ENCODE assay signal across 24 cellular contexts in the genomic region with DNA sequence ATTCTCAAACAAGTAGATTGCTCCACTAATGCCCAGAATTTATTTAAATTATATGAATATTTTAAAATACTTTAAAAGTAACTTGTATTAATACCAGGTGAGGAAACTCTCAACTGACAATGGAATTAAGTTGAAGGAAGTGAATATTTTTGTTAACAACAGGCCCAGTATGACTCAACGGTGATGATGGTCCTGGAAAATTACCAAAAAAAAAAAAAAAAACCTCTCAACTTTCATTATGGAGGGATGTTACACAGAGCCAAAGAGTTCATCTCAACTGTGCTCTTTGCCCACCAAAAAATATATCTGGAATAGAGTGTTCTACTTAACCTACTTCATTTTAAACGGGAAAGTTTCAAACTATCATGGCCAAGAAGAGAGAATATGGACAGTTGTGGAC. TPM values are rescaled to one million over a fixed set of nuclear protein-coding genes. Genes with fewer than 3 reads are reported as not detected.
A peak's percentile ranks its signal among the peaks of the same experiment; 100 is the strongest.
DNase-seq lines count a peak whose midpoint lies in the region; ATAC-seq and TF ChIP-seq lines count a peak whose summit lies in the region.
"Had no signal": no experiment of that assay in that cellular context is flagged by ENCODE, and none has a peak within 500 bp of the region (broad histone marks: within the 10 kb centered on the region; RNA-seq: fewer than 3 reads in every experiment).

No MANE protein-coding gene starts in this region.

- ATAC-seq in upper lobe of left lung (ENCODE audit: low FRiP score in 2 of 2) (no peak), HG03039 (IDR thresholded peaks at IDR 0.05; ENCODE audit: unreplicated experiment) (no peak)
- ATAC-seq: CD8-positive, alpha-beta T cell; heart left ventricle; psoas muscle; stimulated activated naive CD8-positive, alpha-beta T cell treated with anti-CD3 and anti-CD28 coated beads, Interleukin-15, Interleukin-2, amounts not matched to agents 100 U/mL and 50 U/mL, for 24 hours had no signal

- no peaks in the 10 kb centered on the region for H4K20me1 ChIP-seq in GM23248 (ENCODE audit: insufficient read depth)

- H3K4me1 Mint-ChIP-seq in glutamatergic neuron (ENCODE audit: low read depth, unreplicated experiment): no peaks in the 10 kb centered on the region
- H3K4me1 Mint-ChIP-seq: IgD-negative memory B cell had no signal

- no peaks in the 10 kb centered on the region for H3K79me2 ChIP-seq in GM23248 (ENCODE audit: insufficient read depth)

- no peak overlapping the region for H2BK5ac ChIP-seq in mesenchymal stem cell (ENCODE audit: low read depth, low read length, poor library complexity, severe bottlenecking)

- H3K79me1 ChIP-seq in mesenchymal stem cell (replicated peaks; ENCODE audit: low read length, poor library complexity, severe bottlenecking): no peaks in the 10 kb centered on the region

- no peaks in the 10 kb centered on the region for H3K27me3 ChIP-seq in GM23248 (replicated peaks; ENCODE audit: insufficient read depth)
- no peaks in the 10 kb centered on the region for H3K27me3 ChIP-seq in mesenchymal stem cell (ENCODE audit: control insufficient read depth in 1 of 2, insufficient read depth in 1 of 2, low read length in 2 of 2)
- H3K27me3 ChIP-seq in upper lobe of left lung: no peaks in the 10 kb centered on the region
- H3K27me3 ChIP-seq: heart left ventricle, thyroid gland had no signal

- TF ChIP-seq POLR2A in upper lobe of left lung (IDR thresholded peaks at IDR 0.05): no peak

- H3K36me3 ChIP-seq in GM23248 (ENCODE audit: low read depth) (no peaks in the 10 kb centered on the region), mesenchymal stem cell (ENCODE audit: control insufficient read depth in 1 of 2, insufficient read depth in 2 of 2, low read depth in 1 of 2, low read length in 2 of 2) (no peaks in the 10 kb centered on the region), upper lobe of left lung (no peaks in the 10 kb centered on the region)
- H3K36me3 ChIP-seq: WERI-Rb-1 had no signal

- no peak overlapping the region for H2BK15ac ChIP-seq in mesenchymal stem cell (ENCODE audit: low read depth, poor library complexity, severe bottlenecking)

- H3K4me3 Mint-ChIP-seq in glutamatergic neuron (ENCODE audit: unreplicated experiment): no peak overlapping the region
- H3K4me3 Mint-ChIP-seq: CD8-positive, alpha-beta T cell; IgD-negative memory B cell had no signal

- no peaks in the 10 kb centered on the region; the same call in 1 of the 2 replicates for H3K9me2 ChIP-seq in GM23248 (ENCODE audit: insufficient read depth)

- H3K18ac ChIP-seq in mesenchymal stem cell (ENCODE audit: low read depth in 1 of 2, low read length in 2 of 2): no peak overlapping the region

- H3K9me3 Mint-ChIP-seq in glutamatergic neuron (ENCODE audit: unreplicated experiment): peaks cover 2% of the 10 kb centered on the region
- H3K9me3 Mint-ChIP-seq: CD8-positive, alpha-beta T cell had no signal

- H3F3A ChIP-seq in GM23248 (ENCODE audit: insufficient read depth): no peaks in the 10 kb centered on the region

- no peak overlapping the region for H3K4me3 ChIP-seq in GM23248
- H3K4me3 ChIP-seq in epithelial cell of esophagus (ENCODE audit: low read length): no peak overlapping the region
- no peak overlapping the region for H3K4me3 ChIP-seq in mesenchymal stem cell (ENCODE audit: insufficient read depth in 1 of 2, low read depth in 1 of 2, low read length in 2 of 2)
- no peak overlapping the region for H3K4me3 ChIP-seq in upper lobe of left lung
- H3K4me3 ChIP-seq: heart left ventricle, psoas muscle, skin epidermis, thyroid gland had no signal

- no peak overlapping the region for H3K4ac ChIP-seq in mesenchymal stem cell (ENCODE audit: low read depth in 1 of 2, low read length in 2 of 2)

- H4K91ac ChIP-seq in mesenchymal stem cell (ENCODE audit: low read length): no peak overlapping the region

- no peak overlapping the region for H3K14ac ChIP-seq in mesenchymal stem cell (ENCODE audit: low read length in 2 of 2)

- no peak overlapping the region for H2AK5ac ChIP-seq in mesenchymal stem cell (ENCODE audit: low read length, severe bottlenecking)

- 58 to 61% methylated on average over 2 of the region's 2 CpGs for WGBS in GM23248 (ENCODE audit: low coverage in 1 of 2, low lambda C conversion rate in 2 of 2, missing lambda C conversion rate in 2 of 2), 2 experiments
- WGBS in mesenchymal stem cell: 90% methylated on average over 1 of the region's 2 CpGs
- WGBS in upper lobe of left lung, 2 donors: 66 to 71% methylated on average over 2 of the region's 2 CpGs

- H3K23ac ChIP-seq in mesenchymal stem cell (ENCODE audit: low read length in 2 of 2): no peak overlapping the region

- no peak overlapping the region for H4K8ac ChIP-seq in mesenchymal stem cell (ENCODE audit: low read length)

- H3K27ac ChIP-seq in GM23248 (no peak overlapping the region), mesenchymal stem cell (ENCODE audit: low read length, poor library complexity, severe bottlenecking) (no peak overlapping the region), upper lobe of left lung (no peak overlapping the region)
- H3K27ac ChIP-seq: heart left ventricle, psoas muscle, skin epidermis, thyroid gland, WERI-Rb-1 had no signal

- DNase-seq in GM23248 (peak; percentile 44), RPMI7951 (ENCODE audit: low read depth) (peak; percentile 49), epithelial cell of esophagus (ENCODE audit: low read depth) (peak; percentile 42), mesenchymal stem cell (peak; percentile 44), glutamatergic neuron (no peak), upper lobe of left lung (no peak), DMS153 (lab: John Stamatoyannopoulos, UW) (no peak)
- DNase-seq: activated CD4-positive, alpha-beta T cell treated with anti-CD3 and anti-CD28 coated beads, Interleukin-2, amount 50 U/mL, for 4 hours; activated gamma-delta T cell treated with Interleukin-2 at 50 U/mL for 16 hours; CD8-positive, alpha-beta T cell; dermis blood vessel endothelial cell; DND-41; heart left ventricle; NCI-H1694; NCI-H82; psoas muscle; stimulated activated CD4-positive, alpha-beta T cell treated with anti-CD3 and anti-CD28 coated beads, Interleukin-4, amount 100 ng/mL, for 1 hour; stimulated activated naive CD8-positive, alpha-beta T cell treated with anti-CD3 and anti-CD28 coated beads, Interleukin-15, Interleukin-2, amounts not matched to agents 100 U/mL and 50 U/mL, for 24 hours; thyroid gland; WERI-Rb-1 had no signal

- H3K9ac ChIP-seq in GM23248 (no peak overlapping the region), mesenchymal stem cell (ENCODE audit: low read length) (no peak overlapping the region)

- H3K4me2 ChIP-seq in GM23248 (ENCODE audit: unreplicated experiment) (no peak overlapping the region), mesenchymal stem cell (ENCODE audit: low read length, poor library complexity, severe bottlenecking) (no peak overlapping the region)

- in situ Hi-C loops in GM23248 (cut with MboI): no loop called here

- no peaks in the 10 kb centered on the region for H3K36me3 Mint-ChIP-seq in glutamatergic neuron (ENCODE audit: unreplicated experiment)
- H3K36me3 Mint-ChIP-seq: CD8-positive, alpha-beta T cell; IgD-negative memory B cell had no signal

- peaks cover 18% of the 10 kb centered on the region for H3K4me1 ChIP-seq in GM23248 (ENCODE audit: insufficient read depth)
- H3K4me1 ChIP-seq in mesenchymal stem cell (ENCODE audit: control insufficient read depth, insufficient read depth, low read depth, low read length): peaks cover 1% of the 10 kb centered on the region
- no peaks in the 10 kb centered on the region for H3K4me1 ChIP-seq in upper lobe of left lung
- H3K4me1 ChIP-seq: heart left ventricle, psoas muscle, thyroid gland had no signal

- no peaks in the 10 kb centered on the region for H3K9me3 ChIP-seq in GM23248 (ENCODE audit: low read depth)
- H3K9me3 ChIP-seq in mesenchymal stem cell (ENCODE audit: control insufficient read depth, low read length): no peaks in the 10 kb centered on the region
- H3K9me3 ChIP-seq in upper lobe of left lung: no peaks in the 10 kb centered on the region
- H3K9me3 ChIP-seq: heart left ventricle, psoas muscle, thyroid gland had no signal

- H2BK120ac ChIP-seq in mesenchymal stem cell (ENCODE audit: low read depth, low read length): no peak overlapping the region

- H3K27ac Mint-ChIP-seq in glutamatergic neuron (ENCODE audit: unreplicated experiment): no peak overlapping the region
- H3K27ac Mint-ChIP-seq: CD8-positive, alpha-beta T cell; IgD-negative memory B cell had no signal

- no peaks in the 10 kb centered on the region for H3K27me3 Mint-ChIP-seq in glutamatergic neuron (ENCODE audit: unreplicated experiment)
- H3K27me3 Mint-ChIP-seq: IgD-negative memory B cell had no signal

- no peak for TF ChIP-seq CTCF in epithelial cell of esophagus (IDR thresholded peaks at IDR 0.05; ENCODE audit: insufficient read depth, low read depth, low read length, missing control alignments)
- TF ChIP-seq CTCF in glutamatergic neuron (IDR thresholded peaks at IDR 0.05; ENCODE audit: partially characterized antibody, unreplicated experiment): no peak
- no peak for TF ChIP-seq CTCF in upper lobe of left lung (IDR thresholded peaks at IDR 0.05)

- H2AFZ ChIP-seq in GM23248: no peak overlapping the region
- H2AFZ ChIP-seq in mesenchymal stem cell (ENCODE audit: low read depth, low read length): no peak overlapping the region

- H2BK12ac ChIP-seq in mesenchymal stem cell (ENCODE audit: low read length in 2 of 2): no peak overlapping the region

- TF ChIP-seq EP300 in upper lobe of left lung (IDR thresholded peaks at IDR 0.05): no peak

RNA-seq across cellular contexts. Expression of gene CFH, which starts 28.3 kb away (rescaled TPM):
- 22.7 and 27.3 TPM in 2 replicates for total RNA-seq in GM23248 (2014; rRNA removed; shearing (Covaris generic))
- polyA plus RNA-seq in GM23248 (2016; fragmentation: Nextera tagmentation; extraction: Ambion mirVana): 16.5 and 19.3 TPM in 2 replicates
- 2.3 and 2.9 TPM in 2 replicates for total RNA-seq in RPMI7951 (2014; rRNA removed; shearing (Covaris generic))
- polyA plus RNA-seq in mesenchymal stem cell (2013, experiment 1 of 2): 107 TPM
- 110 TPM for polyA plus RNA-seq in mesenchymal stem cell (2013, experiment 2 of 2)
- total RNA-seq in glutamatergic neuron (ENCODE audit: unreplicated experiment) (not detected), upper lobe of left lung (10 to 100 TPM; 34.4 to 97.5 (median 44.9) TPM)
- total RNA-seq: OCI-LY7 had no signal
- polyA plus RNA-seq: IgD-negative memory B cell had no signal

Comparison
In these comparisons a context has a peak if more than half of its experiments do, and no peak if none do; other contexts are left out.
1. DNase-seq: peak in GM23248 (single experiment), RPMI7951 (single experiment), epithelial cell of esophagus (single experiment) and mesenchymal stem cell (single experiment); none in glutamatergic neuron (single experiment), upper lobe of left lung (0 of 2) and DMS153 (single experiment).